1 cellular context compared by ENCODE assay signal in the genomic region with DNA sequence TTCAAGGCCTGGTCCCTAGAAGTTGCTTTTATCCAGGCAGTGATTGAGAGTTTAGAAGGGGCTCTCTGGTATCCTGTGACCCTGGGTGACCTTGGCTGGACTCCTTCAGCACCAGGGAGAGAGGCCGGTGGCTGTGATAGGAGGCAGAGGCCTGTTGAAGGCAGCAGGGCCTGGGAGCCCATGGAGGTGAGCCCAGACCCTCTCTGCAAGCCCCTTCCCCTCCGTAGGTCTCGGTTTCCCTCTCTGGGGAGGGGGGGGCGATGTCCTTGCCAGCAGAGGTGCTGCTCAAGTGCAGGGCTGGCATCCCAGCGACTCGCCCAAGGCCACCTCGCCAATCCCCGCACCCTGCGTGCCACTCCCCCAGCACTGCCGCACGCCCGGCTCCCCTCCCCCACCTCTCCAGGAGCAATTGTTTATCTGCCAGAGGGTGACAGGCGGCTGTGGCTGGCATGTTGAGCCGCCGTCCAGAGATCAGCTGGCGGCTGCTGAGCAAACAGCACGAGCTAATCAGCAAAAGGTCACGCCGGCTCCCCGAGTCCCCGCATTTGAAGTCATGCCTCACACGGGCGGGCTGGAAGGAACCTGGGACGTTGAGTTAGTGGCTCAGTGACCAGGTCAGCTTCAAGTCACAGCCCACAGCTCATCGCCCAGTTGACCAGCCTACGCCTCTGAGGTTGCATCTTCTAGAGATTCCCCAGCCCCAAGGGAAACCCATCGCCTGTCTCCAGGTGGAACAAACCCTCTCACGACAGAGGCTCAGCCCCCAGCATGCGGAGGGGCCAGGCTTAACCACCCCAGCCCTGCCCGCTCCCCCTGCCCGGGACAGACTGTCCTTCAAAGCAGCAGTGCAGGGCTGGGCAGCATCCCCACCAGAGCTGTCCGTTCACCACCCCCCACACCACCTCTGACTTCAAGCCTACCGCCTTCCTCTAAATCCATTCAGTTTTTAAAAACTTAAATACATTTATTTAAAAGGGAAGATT.
TF ChIP-seq lines count a peak whose summit lies in the region.

No MANE protein-coding gene starts in this region.

TF ChIP-seq in HepG2, 621 proteins besides CTCF, POLR2A, EP300 and RAD21 (continued from another document and continues in another):
- TF ChIP-seq KLF6 (CRISPR knock-in tag; IDR thresholded peaks at IDR 0.05): peak; percentile 89
- TF ChIP-seq PAF1 (CRISPR knock-in tag; IDR thresholded peaks at IDR 0.05): no peak
- TF ChIP-seq TCF7 (IDR thresholded peaks at IDR 0.05; ENCODE audit: low read depth): peak; percentile 96
- TF ChIP-seq ZNF230 (CRISPR knock-in tag; IDR thresholded peaks at IDR 0.05): peak; percentile 86
- peak; percentile 75; the same call in 1 of the 2 replicates for TF ChIP-seq ZSCAN29 (CRISPR knock-in tag; conservative IDR thresholded peaks at IDR 0.05)
- TF ChIP-seq ATF7-NPFF (CRISPR knock-in tag; IDR thresholded peaks at IDR 0.05; ENCODE audit: low read depth): peak; percentile 97
- TF ChIP-seq ZSCAN21 (CRISPR knock-in tag; IDR thresholded peaks at IDR 0.05; ENCODE audit: borderline replicate concordance): peak; percentile 94; the same call in 1 of the 2 replicates
- TF ChIP-seq ZNF615 (CRISPR knock-in tag; IDR thresholded peaks at IDR 0.05; ENCODE audit: borderline replicate concordance): 0 out of 2 replicates have a peak, but pooled peaks have one; percentile 46
- peak; percentile 74 for TF ChIP-seq FOXP1 (IDR thresholded peaks at IDR 0.05)
- peak; percentile 96 for TF ChIP-seq FOXP1 (CRISPR knock-in tag; IDR thresholded peaks at IDR 0.05)
- peak; percentile 99 for TF ChIP-seq HDAC1 (CRISPR knock-in tag; IDR thresholded peaks at IDR 0.05)
- peak; percentile 74; the same call in 1 of the 2 replicates for TF ChIP-seq JUN (CRISPR knock-in tag; IDR thresholded peaks at IDR 0.05)
- TF ChIP-seq KLF13 (CRISPR knock-in tag; IDR thresholded peaks at IDR 0.05): peak; percentile 73; the same call in 1 of the 2 replicates
- TF ChIP-seq DR1 (CRISPR knock-in tag; IDR thresholded peaks at IDR 0.05): no peak; the same call in 1 of the 2 replicates
- no peak for TF ChIP-seq ATM (IDR thresholded peaks at IDR 0.05; ENCODE audit: borderline replicate concordance)
- peak; percentile 72; the same call in 1 of the 2 replicates for TF ChIP-seq NAIF1 (CRISPR knock-in tag; IDR thresholded peaks at IDR 0.05; ENCODE audit: borderline replicate concordance)
- TF ChIP-seq ZNF703 (CRISPR knock-in tag; IDR thresholded peaks at IDR 0.05; ENCODE audit: borderline replicate concordance): peak; percentile 97; the same call in 1 of the 2 replicates
- TF ChIP-seq, protein P1, sequence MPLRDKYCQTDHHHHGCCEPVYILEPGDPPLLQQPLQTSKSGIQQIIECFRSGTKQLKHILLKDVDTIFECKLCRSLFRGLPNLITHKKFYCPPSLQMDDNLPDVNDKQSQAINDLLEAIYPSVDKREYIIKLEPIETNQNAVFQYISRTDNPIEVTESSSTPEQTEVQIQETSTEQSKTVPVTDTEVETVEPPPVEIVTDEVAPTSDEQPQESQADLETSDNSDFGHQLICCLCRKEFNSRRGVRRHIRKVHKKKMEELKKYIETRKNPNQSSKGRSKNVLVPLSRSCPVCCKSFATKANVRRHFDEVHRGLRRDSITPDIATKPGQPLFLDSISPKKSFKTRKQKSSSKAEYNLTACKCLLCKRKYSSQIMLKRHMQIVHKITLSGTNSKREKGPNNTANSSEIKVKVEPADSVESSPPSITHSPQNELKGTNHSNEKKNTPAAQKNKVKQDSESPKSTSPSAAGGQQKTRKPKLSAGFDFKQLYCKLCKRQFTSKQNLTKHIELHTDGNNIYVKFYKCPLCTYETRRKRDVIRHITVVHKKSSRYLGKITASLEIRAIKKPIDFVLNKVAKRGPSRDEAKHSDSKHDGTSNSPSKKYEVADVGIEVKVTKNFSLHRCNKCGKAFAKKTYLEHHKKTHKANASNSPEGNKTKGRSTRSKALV (CRISPR knock-in tag; IDR thresholded peaks at IDR 0.05): peak; percentile 54; the same call in 1 of the 2 replicates
- TF ChIP-seq ARID5B (CRISPR knock-in tag; IDR thresholded peaks at IDR 0.05): peak; percentile 98
- TF ChIP-seq ZSCAN9 (CRISPR knock-in tag; IDR thresholded peaks at IDR 0.05; ENCODE audit: borderline replicate concordance): peak; percentile 85; the same call in 1 of the 2 replicates
- TF ChIP-seq ZNF260 (CRISPR knock-in tag; IDR thresholded peaks at IDR 0.05; ENCODE audit: borderline replicate concordance, low read depth): no peak
- TF ChIP-seq ZSCAN22 (CRISPR knock-in tag; IDR thresholded peaks at IDR 0.05): peak; percentile 60; the same call in 1 of the 2 replicates
- peak; percentile 52; the same call in 1 of the 2 replicates for TF ChIP-seq ZBTB3 (CRISPR knock-in tag; IDR thresholded peaks at IDR 0.05; ENCODE audit: borderline replicate concordance, low read depth)
- TF ChIP-seq ATF4 (CRISPR knock-in tag; IDR thresholded peaks at IDR 0.05): peak in 1 of 2 experiments; percentile 91; a peak in 2 of 4 replicates
- peak; percentile 85 for TF ChIP-seq TBL1XR1 (IDR thresholded peaks at IDR 0.05; ENCODE audit: borderline replicate concordance, low read length, partially characterized antibody)
- peak; percentile 99 for TF ChIP-seq ZNF292 (CRISPR knock-in tag; IDR thresholded peaks at IDR 0.05; ENCODE audit: borderline replicate concordance, low read depth)
- peak; percentile 75; the same call in 1 of the 2 replicates for TF ChIP-seq ZNF510 (CRISPR knock-in tag; IDR thresholded peaks at IDR 0.05; ENCODE audit: low read depth)
- peak; percentile 100 for TF ChIP-seq MTA1 (CRISPR knock-in tag; IDR thresholded peaks at IDR 0.05; ENCODE audit: borderline replicate concordance)
- no peak for TF ChIP-seq PCBP2 (optimal IDR thresholded peaks at IDR 0.05; ENCODE audit: low read depth, low read length, poor library complexity, severe bottlenecking)
- peak; percentile 96 for TF ChIP-seq ZNF275 (CRISPR knock-in tag; IDR thresholded peaks at IDR 0.05; ENCODE audit: borderline replicate concordance)
- peak; percentile 49 for TF ChIP-seq ASH2L (IDR thresholded peaks at IDR 0.05; ENCODE audit: insufficient read length, low read depth, low read length)
- TF ChIP-seq HMG20A (CRISPR knock-in tag; IDR thresholded peaks at IDR 0.05; ENCODE audit: borderline replicate concordance): peak; percentile 91; the same call in 1 of the 2 replicates
- no peak for TF ChIP-seq MBNL3 (CRISPR knock-in tag; conservative IDR thresholded peaks at IDR 0.05)
- peak; percentile 78; the same call in 1 of the 2 replicates for TF ChIP-seq KLF12 (CRISPR knock-in tag; IDR thresholded peaks at IDR 0.05; ENCODE audit: borderline replicate concordance)
- no peak for TF ChIP-seq ZNF557 (CRISPR knock-in tag; IDR thresholded peaks at IDR 0.05)
- TF ChIP-seq, protein P2, sequence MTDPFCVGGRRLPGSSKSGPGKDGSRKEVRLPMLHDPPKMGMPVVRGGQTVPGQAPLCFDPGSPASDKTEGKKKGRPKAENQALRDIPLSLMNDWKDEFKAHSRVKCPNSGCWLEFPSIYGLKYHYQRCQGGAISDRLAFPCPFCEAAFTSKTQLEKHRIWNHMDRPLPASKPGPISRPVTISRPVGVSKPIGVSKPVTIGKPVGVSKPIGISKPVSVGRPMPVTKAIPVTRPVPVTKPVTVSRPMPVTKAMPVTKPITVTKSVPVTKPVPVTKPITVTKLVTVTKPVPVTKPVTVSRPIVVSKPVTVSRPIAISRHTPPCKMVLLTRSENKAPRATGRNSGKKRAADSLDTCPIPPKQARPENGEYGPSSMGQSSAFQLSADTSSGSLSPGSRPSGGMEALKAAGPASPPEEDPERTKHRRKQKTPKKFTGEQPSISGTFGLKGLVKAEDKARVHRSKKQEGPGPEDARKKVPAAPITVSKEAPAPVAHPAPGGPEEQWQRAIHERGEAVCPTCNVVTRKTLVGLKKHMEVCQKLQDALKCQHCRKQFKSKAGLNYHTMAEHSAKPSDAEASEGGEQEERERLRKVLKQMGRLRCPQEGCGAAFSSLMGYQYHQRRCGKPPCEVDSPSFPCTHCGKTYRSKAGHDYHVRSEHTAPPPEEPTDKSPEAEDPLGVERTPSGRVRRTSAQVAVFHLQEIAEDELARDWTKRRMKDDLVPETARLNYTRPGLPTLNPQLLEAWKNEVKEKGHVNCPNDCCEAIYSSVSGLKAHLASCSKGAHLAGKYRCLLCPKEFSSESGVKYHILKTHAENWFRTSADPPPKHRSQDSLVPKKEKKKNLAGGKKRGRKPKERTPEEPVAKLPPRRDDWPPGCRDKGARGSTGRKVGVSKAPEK (CRISPR knock-in tag; IDR thresholded peaks at IDR 0.05; ENCODE audit: borderline replicate concordance): peak; percentile 91; the same call in 1 of the 2 replicates
- 0 out of 2 replicates have a peak, but pooled peaks have one; percentile 59 for TF ChIP-seq ZNF274 (CRISPR knock-in tag; IDR thresholded peaks at IDR 0.05)
- peak; percentile 62 for TF ChIP-seq PTBP1 (IDR thresholded peaks at IDR 0.05; ENCODE audit: low read depth, low read length, poor library complexity, severe bottlenecking)
- TF ChIP-seq, protein P3, sequence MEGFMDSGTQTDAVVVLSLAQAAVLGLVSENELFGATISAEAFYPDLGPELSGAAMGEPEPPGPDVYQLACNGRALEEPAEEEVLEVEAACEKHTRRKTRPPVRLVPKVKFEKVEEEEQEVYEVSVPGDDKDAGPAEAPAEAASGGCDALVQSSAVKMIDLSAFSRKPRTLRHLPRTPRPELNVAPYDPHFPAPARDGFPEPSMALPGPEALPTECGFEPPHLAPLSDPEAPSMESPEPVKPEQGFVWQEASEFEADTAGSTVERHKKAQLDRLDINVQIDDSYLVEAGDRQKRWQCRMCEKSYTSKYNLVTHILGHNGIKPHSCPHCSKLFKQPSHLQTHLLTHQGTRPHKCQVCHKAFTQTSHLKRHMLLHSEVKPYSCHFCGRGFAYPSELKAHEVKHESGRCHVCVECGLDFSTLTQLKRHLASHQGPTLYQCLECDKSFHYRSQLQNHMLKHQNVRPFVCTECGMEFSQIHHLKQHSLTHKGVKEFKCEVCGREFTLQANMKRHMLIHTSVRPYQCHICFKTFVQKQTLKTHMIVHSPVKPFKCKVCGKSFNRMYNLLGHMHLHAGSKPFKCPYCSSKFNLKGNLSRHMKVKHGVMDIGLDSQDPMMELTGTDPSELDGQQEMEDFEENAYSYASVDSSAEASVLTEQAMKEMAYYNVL (CRISPR knock-in tag; IDR thresholded peaks at IDR 0.05; ENCODE audit: borderline replicate concordance): peak; percentile 92; the same call in 1 of the 2 replicates
- TF ChIP-seq GFI1 (CRISPR knock-in tag; IDR thresholded peaks at IDR 0.05; ENCODE audit: borderline replicate concordance): peak; percentile 93
